ENCODE assay signal across 8 cellular contexts in genomic region chr10:80196270-80196949, GRCh38. TPM values are rescaled to one million over a fixed set of nuclear protein-coding genes. Genes with fewer than 3 reads are reported as not detected.
DNase-seq lines count a peak whose midpoint lies in the region; ATAC-seq, FAIRE-seq and TF ChIP-seq lines count a peak whose summit lies in the region.

No MANE protein-coding gene starts in this region.

- DNase-seq in NCI-H526 treated with DMSO at 0.1 percent for 48 hours (lab: John Stamatoyannopoulos, UW): peak; percentile 76
- peak; percentile 58 for DNase-seq in activated effector memory CD4-positive, alpha-beta T cell treated with Interleukin-2 at 50 U/mL for 16 hours
- no peak for DNase-seq in left ventricle myocardium inferior
- peak; percentile 50 to 58 for DNase-seq in stimulated activated CD4-positive, alpha-beta T cell treated with anti-CD3 and anti-CD28 coated beads, Interleukin-4, amount 100 ng/mL, for 48 hours (ENCODE audit: low read depth in 2 of 2)
- DNase-seq in OCI-M1 (lab: John Stamatoyannopoulos, UW): no peak
- DNase-seq in frontal cortex (ENCODE audit: low spot score in 2 of 2): no peak

- ATAC-seq in GM18505 (IDR thresholded peaks at IDR 0.05; ENCODE audit: unreplicated experiment) (peak; percentile 72), HG02678 (IDR thresholded peaks at IDR 0.05; ENCODE audit: unreplicated experiment) (peak; percentile 77)

- peak overlapping the region; percentile 20 for H3K4me3 ChIP-seq in left ventricle myocardium inferior

- H3K36me3 ChIP-seq in left ventricle myocardium inferior: peaks cover 3% of the 10 kb centered on the region

- no peaks in the 10 kb centered on the region for H3K27me3 ChIP-seq in left ventricle myocardium inferior (ENCODE audit: low read depth)

- H3K9me3 ChIP-seq in left ventricle myocardium inferior (replicated peaks): peaks cover 8% of the 10 kb centered on the region

- peaks cover 100% of the 10 kb centered on the region for H3K4me1 ChIP-seq in left ventricle myocardium inferior

- no peak for FAIRE-seq in frontal cortex (lab: Jason Lieb, UNC)

- no peak for TF ChIP-seq CTCF in left ventricle myocardium inferior (IDR thresholded peaks at IDR 0.05; ENCODE audit: borderline replicate concordance)

- intact Hi-C loops in left ventricle myocardium inferior (cut with micrococcal nuclease): no loop called here

- no peak for TF ChIP-seq POLR2A in GM18505 (IDR thresholded peaks at IDR 0.05; ENCODE audit: borderline replicate concordance, extremely low read depth, insufficient read depth, insufficient read length)

- H3K27ac ChIP-seq in left ventricle myocardium inferior (replicated peaks): peak overlapping the region; percentile 99

RNA-seq across cellular contexts. Expression of gene ANXA11, which starts 8.9 kb away (rescaled TPM):
- total RNA-seq in left ventricle myocardium inferior (390 TPM), frontal cortex (2.0 TPM)

Comparison
In these comparisons a context has a peak if more than half of its experiments do, and no peak if none do; other contexts are left out.
1. DNase-seq: peak in NCI-H526 treated with DMSO at 0.1 percent for 48 hours (single experiment), activated effector memory CD4-positive, alpha-beta T cell treated with Interleukin-2 at 50 U/mL for 16 hours (single experiment) and stimulated activated CD4-positive, alpha-beta T cell treated with anti-CD3 and anti-CD28 coated beads, Interleukin-4, amount 100 ng/mL, for 48 hours (2 of 2); none in left ventricle myocardium inferior (single experiment), OCI-M1 (single experiment) and frontal cortex (0 of 2).
2. RNA of gene ANXA11, which starts 8.9 kb away (total RNA-seq): 390 TPM in left ventricle myocardium inferior (single experiment); 2.0 TPM in frontal cortex (single experiment); every median in the first group is over 100 times any median in the second.